9 cellular contexts compared by ENCODE assay signal in the genomic region with DNA sequence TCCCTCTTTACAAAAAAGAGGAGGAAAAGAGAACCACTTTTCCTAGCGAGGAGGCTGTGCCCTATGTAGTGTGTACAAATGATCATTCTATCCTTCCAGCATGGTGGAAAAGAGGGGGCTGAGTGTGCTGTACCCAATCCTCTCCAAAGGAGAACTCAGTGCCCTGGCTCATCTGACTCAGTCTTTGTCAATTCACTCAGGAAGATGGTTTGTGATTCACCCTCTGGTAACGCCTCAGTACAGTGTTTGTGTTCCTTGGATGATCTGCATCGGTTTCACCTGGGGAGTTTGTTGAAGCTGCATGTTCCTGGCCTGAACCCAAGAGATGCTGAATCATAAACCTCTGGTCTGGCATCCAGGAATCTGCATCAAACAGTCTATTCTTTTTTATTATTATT. TPM values are rescaled to one million over a fixed set of nuclear protein-coding genes. Genes with fewer than 3 reads are reported as not detected.
DNase-seq lines count a peak whose midpoint lies in the region; ATAC-seq and TF ChIP-seq lines count a peak whose summit lies in the region.
"Had no signal": no experiment of that assay in that cellular context is flagged by ENCODE, and none has a peak within 500 bp of the region (broad histone marks: within the 10 kb centered on the region; RNA-seq: fewer than 3 reads in every experiment).

No MANE protein-coding gene starts in this region.

- peak; percentile 69 for DNase-seq in activated naive CD4-positive, alpha-beta T cell treated with anti-CD3 and anti-CD28 coated beads for 36 hours
- DNase-seq in activated naive CD4-positive, alpha-beta T cell treated with anti-CD3 and anti-CD28 coated beads, Interleukin-2, amount 50 U/mL, for 16 hours: no peak
- DNase-seq in T1000 (lab: John Stamatoyannopoulos, UW) (peak; percentile 30), hepatocyte (ENCODE audit: low spot score) (peak; percentile 45), superior temporal gyrus (ENCODE audit: extremely low spot score) (peak; percentile 87), NCI-H510A (lab: John Stamatoyannopoulos, UW) (no peak)
- DNase-seq in activated effector memory CD4-positive, alpha-beta T cell treated with Interleukin-2 at 50 U/mL for 16 hours: no peak

- H3K4me3 Mint-ChIP-seq in activated naive CD4-positive, alpha-beta T cell treated with anti-CD3 and anti-CD28 coated beads for 36 hours: no peak overlapping the region
- H3K4me3 Mint-ChIP-seq: IgD-negative memory B cell had no signal

- no peaks in the 10 kb centered on the region for H3K9me3 Mint-ChIP-seq in activated naive CD4-positive, alpha-beta T cell treated with anti-CD3 and anti-CD28 coated beads for 36 hours
- H3K9me3 Mint-ChIP-seq: IgD-negative memory B cell had no signal

- H4K20me1 ChIP-seq in hepatocyte (ENCODE audit: insufficient read depth, poor library complexity, severe bottlenecking): no peaks in the 10 kb centered on the region

- no peak overlapping the region for H2AFZ ChIP-seq in hepatocyte

- H3K9me3 ChIP-seq in hepatocyte (ENCODE audit: low read depth): no peaks in the 10 kb centered on the region

- no peaks in the 10 kb centered on the region for H3K79me2 ChIP-seq in hepatocyte

- no peak for ATAC-seq in HG02981 (IDR thresholded peaks at IDR 0.05; ENCODE audit: unreplicated experiment)

- CTCF ChIA-PET in activated naive CD4-positive, alpha-beta T cell treated with anti-CD3 and anti-CD28 coated beads for 36 hours (lab: Charles Lee): interaction anchor here (0.6 to 2.4 kb wide), 21 partner anchors 9 to 1210 kb away, joined by 3 to 11 read pairs (median 3); a partner anchor contains a TSS

- H3K27ac ChIP-seq in hepatocyte: no peak overlapping the region

- WGBS in hepatocyte (ENCODE audit: low lambda C conversion rate, missing lambda C conversion rate): 54% methylated on average over 3 of the region's 3 CpGs

- H3K4me1 Mint-ChIP-seq in activated naive CD4-positive, alpha-beta T cell treated with anti-CD3 and anti-CD28 coated beads for 36 hours (ENCODE audit: low read depth): peaks cover 5% of the 10 kb centered on the region
- H3K4me1 Mint-ChIP-seq: IgD-negative memory B cell had no signal

- H3K4me2 ChIP-seq in hepatocyte: peak overlapping the region; percentile 13

- no peak for TF ChIP-seq CTCF in hepatocyte (IDR thresholded peaks at IDR 0.05; ENCODE audit: poor library complexity)

- H3K4me3 ChIP-seq in hepatocyte: no peak overlapping the region

- no peaks in the 10 kb centered on the region for H3K9me2 ChIP-seq in hepatocyte (replicated peaks; ENCODE audit: insufficient read depth)

- intact Hi-C loops in activated naive CD4-positive, alpha-beta T cell treated with anti-CD3 and anti-CD28 coated beads for 36 hours (cut with micrococcal nuclease): loop anchor here (1.0 to 10.0 kb wide), 7 partner anchors 8 to 630 kb away; a partner anchor contains a TSS

- no peaks in the 10 kb centered on the region for H3K27me3 ChIP-seq in hepatocyte

- peaks cover 16% of the 10 kb centered on the region for H3K27me3 Mint-ChIP-seq in activated naive CD4-positive, alpha-beta T cell treated with anti-CD3 and anti-CD28 coated beads for 36 hours (ENCODE audit: low read depth)
- H3K27me3 Mint-ChIP-seq: IgD-negative memory B cell had no signal

- H3K4me1 ChIP-seq in hepatocyte (ENCODE audit: insufficient read depth): no peaks in the 10 kb centered on the region

- no peaks in the 10 kb centered on the region for H3K36me3 ChIP-seq in hepatocyte (replicated peaks; ENCODE audit: insufficient read depth, low read depth)

- H3K27ac Mint-ChIP-seq in activated naive CD4-positive, alpha-beta T cell treated with anti-CD3 and anti-CD28 coated beads for 36 hours: no peak overlapping the region
- H3K27ac Mint-ChIP-seq: IgD-negative memory B cell had no signal

- H3K36me3 Mint-ChIP-seq in activated naive CD4-positive, alpha-beta T cell treated with anti-CD3 and anti-CD28 coated beads for 36 hours (ENCODE audit: low read depth): no peaks in the 10 kb centered on the region
- H3K36me3 Mint-ChIP-seq: IgD-negative memory B cell had no signal

RNA-seq across cellular contexts. Expression of a gene that starts 18.3 kb away (rescaled TPM):
- total RNA-seq in activated naive CD4-positive, alpha-beta T cell treated with anti-CD3 and anti-CD28 coated beads for 36 hours: under 1 TPM; 0.35 to 0.64 TPM
- total RNA-seq in hepatocyte: 1.6 and 2.4 TPM in 2 replicates
- polyA plus RNA-seq in hepatocyte: 2.9 and 4.0 TPM in 2 replicates
- polyA plus RNA-seq: IgD-negative memory B cell had no signal

Comparison
In these comparisons a context has a peak if more than half of its experiments do, and no peak if none do; other contexts are left out.
1. DNase-seq: peak in activated naive CD4-positive, alpha-beta T cell treated with anti-CD3 and anti-CD28 coated beads for 36 hours (single experiment), T1000 (single experiment), hepatocyte (single experiment) and superior temporal gyrus (single experiment); none in activated naive CD4-positive, alpha-beta T cell treated with anti-CD3 and anti-CD28 coated beads, Interleukin-2, amount 50 U/mL, for 16 hours (single experiment), activated effector memory CD4-positive, alpha-beta T cell treated with Interleukin-2 at 50 U/mL for 16 hours (single experiment) and NCI-H510A (single experiment).